2 cellular contexts compared by ENCODE assay signal in genomic region chr22:20284471-20285086, GRCh38.
TF ChIP-seq lines count a peak whose summit lies in the region.

No MANE protein-coding gene starts in this region.

TF ChIP-seq in WTC11, 78 proteins besides CTCF, POLR2A, EP300 and RAD21:
- TF ChIP-seq ZSCAN18 (CRISPR knock-in tag; IDR thresholded peaks at IDR 0.05) (no peak), ATF6 (CRISPR knock-in tag; IDR thresholded peaks at IDR 0.05) (no peak), NR3C1 (CRISPR knock-in tag; conservative IDR thresholded peaks at IDR 0.05; ENCODE audit: low read depth) (no peak)
TF ChIP-seq in WTC11: peak in this region for 0.

TF ChIP-seq in H1, 55 proteins besides CTCF, POLR2A, EP300 and RAD21 (continued from another document):
- TF ChIP-seq ZNF274 (IDR thresholded peaks at IDR 0.05; ENCODE audit: borderline replicate concordance, extremely low read depth, low read length) (no peak), HDAC2 (IDR thresholded peaks at IDR 0.05; ENCODE audit: borderline replicate concordance in 1 of 2, low read depth in 2 of 2, low read length in 2 of 2) (no peak), RBBP5 (IDR thresholded peaks at IDR 0.05; ENCODE audit: borderline replicate concordance, low read depth, low read length) (no peak), SP1 (IDR thresholded peaks at IDR 0.05; ENCODE audit: low read depth, low read length) (no peak), TEAD4 (IDR thresholded peaks at IDR 0.05; ENCODE audit: low read depth, low read length) (no peak), TCF12 (IDR thresholded peaks at IDR 0.05; ENCODE audit: low read depth, low read length) (no peak), SIX5 (IDR thresholded peaks at IDR 0.05; ENCODE audit: low read depth, low read length) (no peak), NANOG (IDR thresholded peaks at IDR 0.05; ENCODE audit: insufficient read depth, low read depth, low read length, poor library complexity, severe bottlenecking) (no peak), BACH1 (IDR thresholded peaks at IDR 0.05; ENCODE audit: low read length) (no peak), BCL11A (IDR thresholded peaks at IDR 0.05; ENCODE audit: low read depth in 2 of 2, low read length in 2 of 2) (no peak), CBX5 (IDR thresholded peaks at IDR 0.05; ENCODE audit: low read depth, low read length) (no peak), RXRA (IDR thresholded peaks at IDR 0.05; ENCODE audit: insufficient read depth, low read depth, low read length) (no peak)
